22 cellular contexts compared by ENCODE assay signal in genomic region chr2:68428746-68429145, GRCh38.
"Had no signal": no experiment of that assay in that cellular context is flagged by ENCODE, and none has a peak within 500 bp of the region (broad histone marks: within the 10 kb centered on the region; RNA-seq: fewer than 3 reads in every experiment).

No MANE protein-coding gene starts in this region.

- H3K27me3 Mint-ChIP-seq: naive thymus-derived CD8-positive, alpha-beta T cell had no signal

- ATAC-seq: activated T-cell treated with anti-CD3 and anti-CD28 coated beads, Interleukin-2, amount 50 U/mL, for 72 hours; heart left ventricle; left colon; naive thymus-derived CD8-positive, alpha-beta T cell; stimulated activated naive CD8-positive, alpha-beta T cell treated with anti-CD3 and anti-CD28 coated beads, Interleukin-15, amount 100 ng/mL, for 72 hours had no signal

- H3K27ac ChIP-seq: coronary artery, esophagus squamous epithelium, heart left ventricle, ovary, prostate gland, suprapubic skin, tibial nerve had no signal

- H3K27me3 ChIP-seq: esophagus squamous epithelium, heart left ventricle, ovary, suprapubic skin, tibial nerve had no signal

- H3K4me1 ChIP-seq: prostate gland, suprapubic skin had no signal

- H3K4me3 ChIP-seq: coronary artery, esophagus squamous epithelium, heart left ventricle, ovary, prostate gland, suprapubic skin, tibial nerve had no signal

- FAIRE-seq: bronchial epithelial cell had no signal

- H3K36me3 Mint-ChIP-seq: activated naive CD8-positive, alpha-beta T cell treated with anti-CD3 and anti-CD28 coated beads, Interleukin-2, amount 10 ng/mL, durations not matched to agents 7 days and 5 days; mesothelial cell of epicardium; naive thymus-derived CD8-positive, alpha-beta T cell had no signal

- H3K36me3 ChIP-seq: esophagus squamous epithelium, heart left ventricle, ovary, prostate gland, suprapubic skin, tibial nerve had no signal

- H3K9me3 Mint-ChIP-seq: activated naive CD4-positive, alpha-beta T cell treated with anti-CD3 and anti-CD28 coated beads for 36 hours; activated naive CD8-positive, alpha-beta T cell treated with anti-CD3 and anti-CD28 coated beads, Interleukin-2, amount 10 ng/mL, durations not matched to agents 7 days and 5 days; activated T-cell treated with anti-CD3 and anti-CD28 coated beads, Interleukin-2, amount 50 U/mL, for 72 hours; mesothelial cell of epicardium; naive thymus-derived CD8-positive, alpha-beta T cell; stimulated activated naive CD8-positive, alpha-beta T cell treated with anti-CD3 and anti-CD28 coated beads, Interleukin-15, amount 100 ng/mL, for 72 hours had no signal

- H3K4me3 Mint-ChIP-seq: activated naive CD4-positive, alpha-beta T cell treated with anti-CD3 and anti-CD28 coated beads for 36 hours; activated naive CD8-positive, alpha-beta T cell treated with anti-CD3 and anti-CD28 coated beads, Interleukin-2, amount 10 ng/mL, durations not matched to agents 7 days and 5 days; activated T-cell treated with anti-CD3 and anti-CD28 coated beads, Interleukin-2, amount 50 U/mL, for 72 hours; mesothelial cell of epicardium; naive thymus-derived CD8-positive, alpha-beta T cell; stimulated activated naive CD8-positive, alpha-beta T cell treated with anti-CD3 and anti-CD28 coated beads, Interleukin-15, amount 100 ng/mL, for 72 hours had no signal

- H3K27ac Mint-ChIP-seq: activated naive CD4-positive, alpha-beta T cell treated with anti-CD3 and anti-CD28 coated beads for 36 hours; activated naive CD8-positive, alpha-beta T cell treated with anti-CD3 and anti-CD28 coated beads, Interleukin-2, amount 10 ng/mL, durations not matched to agents 7 days and 5 days; activated T-cell treated with anti-CD3 and anti-CD28 coated beads, Interleukin-2, amount 50 U/mL, for 72 hours; naive thymus-derived CD8-positive, alpha-beta T cell; stimulated activated naive CD8-positive, alpha-beta T cell treated with anti-CD3 and anti-CD28 coated beads, Interleukin-15, amount 100 ng/mL, for 72 hours had no signal

- H3K9me3 ChIP-seq: esophagus squamous epithelium, heart left ventricle, ovary, prostate gland, suprapubic skin, tibial nerve had no signal

- DNase-seq: activated CD4-positive, alpha-beta T cell treated with anti-CD3 and anti-CD28 coated beads, Interleukin-2, amount 50 U/mL, for 1 hour; activated CD4-positive, CD25-positive, alpha-beta regulatory T cell treated with anti-CD3 and anti-CD28 coated beads, Interleukin-2, amount 50 U/mL, for 72 hours; activated CD8-positive, alpha-beta memory T cell treated with anti-CD3 and anti-CD28 coated beads, Interleukin-2, amount 50 U/mL, for 48 hours; activated effector memory CD4-positive, alpha-beta T cell treated with Interleukin-2 at 50 U/mL for 16 hours; activated naive CD4-positive, alpha-beta T cell treated with anti-CD3 and anti-CD28 coated beads for 36 hours; activated naive CD8-positive, alpha-beta T cell treated with anti-CD3 and anti-CD28 coated beads, Interleukin-2, amount 10 ng/mL, durations not matched to agents 7 days and 5 days; activated T-cell treated with anti-CD3 and anti-CD28 coated beads, Interleukin-2, amount 50 U/mL, for 72 hours; amygdala; cerebellar nuclear complex; esophagus squamous epithelium; heart left ventricle; islet precursor cell; left colon; naive thymus-derived CD8-positive, alpha-beta T cell; ovary; stimulated activated naive CD8-positive, alpha-beta T cell treated with anti-CD3 and anti-CD28 coated beads, Interleukin-15, amount 100 ng/mL, for 72 hours had no signal
